13 cellular contexts compared by ENCODE assay signal in genomic region chr18:26556573-26556972, GRCh38. TPM values are rescaled to one million over a fixed set of nuclear protein-coding genes. Genes with fewer than 3 reads are reported as not detected.
DNase-seq lines count a peak whose midpoint lies in the region; ATAC-seq and TF ChIP-seq lines count a peak whose summit lies in the region.
"Had no signal": no experiment of that assay in that cellular context is flagged by ENCODE, and none has a peak within 500 bp of the region (broad histone marks: within the 10 kb centered on the region; RNA-seq: fewer than 3 reads in every experiment).

No MANE protein-coding gene starts in this region.

- no peak overlapping the region for H2AFZ ChIP-seq in mammary epithelial cell (ENCODE audit: low read depth, low read length)

- H3K27ac ChIP-seq in mammary epithelial cell (ENCODE audit: insufficient read depth, low read depth, low read length) (no peak overlapping the region), body of pancreas (no peak overlapping the region)
- H3K27ac ChIP-seq: brain microvascular endothelial cell, heart left ventricle had no signal

- peaks cover 13% of the 10 kb centered on the region for H3K4me1 ChIP-seq in mammary epithelial cell (ENCODE audit: insufficient read depth, low read length)
- H3K4me1 ChIP-seq in body of pancreas, result no peaks in the 10 kb centered on the region

- dilution Hi-C loops in mammary epithelial cell (cut with HindIII; ENCODE audit: low sequenced_read_pairs), result no loop called here

- H3K36me3 ChIP-seq in mammary epithelial cell (ENCODE audit: insufficient read depth, low read length), result no peaks in the 10 kb centered on the region
- H3K36me3 ChIP-seq in body of pancreas (replicated peaks in 1 of 2; ENCODE audit: insufficient read depth in 1 of 2, low read depth in 2 of 2), result no peaks in the 10 kb centered on the region
- H3K36me3 ChIP-seq: brain microvascular endothelial cell, heart left ventricle had no signal

- H3K9ac ChIP-seq in mammary epithelial cell (ENCODE audit: insufficient read depth, low read length), result no peak overlapping the region

- no TSS peak for BruUV-seq in mammary epithelial cell (replicated peaks; lab: Mats Ljungman, UMichigan)

- no peaks in the 10 kb centered on the region for H4K20me1 ChIP-seq in mammary epithelial cell (ENCODE audit: insufficient read depth, low read length)

- peak; percentile 55 for DNase-seq in GM03348 (ENCODE audit: low spot score)
- peak; percentile 48 for DNase-seq in mammary epithelial cell
- DNase-seq in NCI-H345 (lab: John Stamatoyannopoulos, UW), result no peak
- no peak for DNase-seq in body of pancreas
- DNase-seq in H4 (ENCODE audit: low spot score), result no peak
- DNase-seq in posterior cingulate gyrus, result no peak
- DNase-seq: activated CD4-positive, alpha-beta T cell treated with anti-CD3 and anti-CD28 coated beads, Interleukin-2, amount 10 ng/mL, durations not matched to agents 24 days and 14 days; brain microvascular endothelial cell; heart left ventricle; stimulated activated CD4-positive, alpha-beta T cell treated with anti-CD3 and anti-CD28 coated beads, Interleukin-4, amount 100 ng/mL, for 4 hours had no signal

- H3K4me3 ChIP-seq in mammary epithelial cell (replicated peaks in 1 of 3; ENCODE audit: insufficient read depth in 1 of 3, low read depth in 2 of 3, low read length in 3 of 3), result no peak overlapping the region
- H3K4me3 ChIP-seq in body of pancreas, result no peak overlapping the region
- H3K4me3 ChIP-seq: heart left ventricle had no signal

- CTCF ChIA-PET in mammary epithelial cell (lab: Charles Lee; ENCODE audit: low non-redundant PET), result no interaction called here

- ATAC-seq in GM19455 (IDR thresholded peaks at IDR 0.05; ENCODE audit: unreplicated experiment) (peak; percentile 76), HG03025 (IDR thresholded peaks at IDR 0.05; ENCODE audit: low FRiP score, unreplicated experiment) (peak; percentile 88), body of pancreas (no peak)
- ATAC-seq: heart left ventricle; natural killer cell treated with Interleukin-12 subunit alpha and Interleukin-12 subunit beta and Interleukin-15 and Interleukin-18, amount 100 ng/mL, for 72 hours had no signal

- H3K27me3 ChIP-seq in mammary epithelial cell (ENCODE audit: insufficient read depth, low read length) (no peaks in the 10 kb centered on the region), body of pancreas (no peaks in the 10 kb centered on the region)

- in situ Hi-C loops in mammary epithelial cell (cut with MboI; ENCODE audit: low sequenced_read_pairs in 2 of 2), result no loop called here

- TF ChIP-seq CTCF in mammary epithelial cell (conservative IDR thresholded peaks at IDR 0.05 in 1 of 2, IDR thresholded peaks at IDR 0.05 in 1 of 2; ENCODE audit: extremely low read depth in 1 of 2, insufficient read depth in 1 of 2, low read depth in 1 of 2, low read length in 2 of 2) (no peak), body of pancreas (IDR thresholded peaks at IDR 0.05) (no peak)

- no peaks in the 10 kb centered on the region for H3K79me2 ChIP-seq in mammary epithelial cell (ENCODE audit: insufficient read depth, low read length)

- H3K9me3 ChIP-seq in mammary epithelial cell (replicated peaks; ENCODE audit: insufficient read depth, low read length), result no peaks in the 10 kb centered on the region
- H3K9me3 ChIP-seq in body of pancreas, result no peaks in the 10 kb centered on the region
- H3K9me3 ChIP-seq: heart left ventricle had no signal

- H3K4me2 ChIP-seq in mammary epithelial cell (ENCODE audit: insufficient read depth, low read depth, low read length), result no peak overlapping the region

- intact Hi-C loops in mammary epithelial cell (cut with micrococcal nuclease), result no loop called here
- intact Hi-C loops in body of pancreas (cut with DNase I), result no loop called here
- intact Hi-C loops in posterior cingulate gyrus (cut with DNase I), result no loop called here

- WGBS in mammary epithelial cell (ENCODE audit: low coverage, missing lambda C conversion rate), result 30% methylated on average over 3 of the region's 3 CpGs
- WGBS in body of pancreas, 2 donors, result 66 to 68% methylated on average over 3 of the region's 3 CpGs

- TF ChIP-seq POLR2A in body of pancreas (IDR thresholded peaks at IDR 0.05), result no peak

RNA-seq across cellular contexts. Expression of gene KCTD1, which starts 8.2 kb away (rescaled TPM):
- total RNA-seq in mammary epithelial cell (10 to 100 TPM; 35.3 to 64.6 TPM), body of pancreas (10 to 100 TPM; 12.2 to 36.3 TPM)
- 62.2 TPM for polyA plus RNA-seq in mammary epithelial cell
- polyA minus RNA-seq in mammary epithelial cell, result 97.8 TPM
- total RNA-seq in H4 (2014; rRNA removed; shearing (Covaris generic)), result 11.8 and 13.8 TPM in 2 replicates

Comparison
In these comparisons a context has a peak if more than half of its experiments do, and no peak if none do; other contexts are left out.
1. DNase-seq: peak in GM03348 (single experiment) and mammary epithelial cell (single experiment); none in NCI-H345 (single experiment), body of pancreas (0 of 4), H4 (single experiment) and posterior cingulate gyrus (0 of 10).